In the genomic region with DNA sequence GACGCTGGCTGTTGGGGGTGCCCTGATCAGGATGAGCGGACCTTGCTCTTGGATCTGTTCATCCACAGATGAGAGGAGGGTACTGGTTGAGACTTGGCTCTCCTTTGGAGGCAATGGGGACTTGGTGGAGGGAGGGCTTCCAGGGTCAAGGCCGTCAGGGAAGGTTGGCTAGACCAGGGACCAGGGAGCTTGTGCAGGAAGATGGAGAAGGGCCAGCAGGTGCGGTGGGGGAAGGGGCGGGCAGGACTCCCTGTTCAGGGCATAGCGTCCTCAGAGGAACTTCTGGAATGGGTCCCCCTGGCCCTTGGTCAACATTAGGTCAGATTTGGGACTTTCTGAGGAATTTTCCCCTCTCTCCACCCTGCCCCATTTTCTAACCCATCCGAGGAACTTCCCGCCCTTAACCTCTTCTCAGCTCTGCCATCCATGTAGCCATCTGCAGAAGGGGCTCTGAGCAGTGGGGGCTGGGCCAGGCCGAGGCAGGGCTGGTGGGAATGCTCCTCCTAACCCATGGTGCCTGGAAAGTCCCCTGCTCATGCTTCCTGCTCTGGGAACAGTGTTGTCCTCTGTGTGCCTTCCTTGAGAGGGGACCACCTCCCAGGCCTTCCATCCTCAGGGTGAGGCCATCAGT, we compare ENCODE assay signal across 23 cellular contexts. TPM values are rescaled to one million over a fixed set of nuclear protein-coding genes. Genes with fewer than 3 reads are reported as not detected.
DNase-seq lines count a peak whose midpoint lies in the region; ATAC-seq and TF ChIP-seq lines count a peak whose summit lies in the region.
"Had no signal": no experiment of that assay in that cellular context is flagged by ENCODE, and none has a peak within 500 bp of the region (broad histone marks: within the 10 kb centered on the region; RNA-seq: fewer than 3 reads in every experiment).

No MANE protein-coding gene starts in this region.

- CTCF ChIA-PET in HCT116 (lab: Charles Lee), result no interaction called here
- CTCF ChIA-PET in activated CD4-positive, alpha-beta memory T cell treated with anti-CD3 and anti-CD28 coated beads for 36 hours (lab: Charles Lee), result no interaction called here

- H3K27me3 ChIP-seq in HCT116 (ENCODE audit: insufficient read depth, low read length) (no peaks in the 10 kb centered on the region), ascending aorta (no peaks in the 10 kb centered on the region), muscle layer of duodenum (ENCODE audit: low read depth, low read length) (no peaks in the 10 kb centered on the region), suprapubic skin (no peaks in the 10 kb centered on the region)
- H3K27me3 ChIP-seq: adrenal gland, cardiac muscle cell, hepatocyte had no signal

- no peaks in the 10 kb centered on the region for H3K27me3 Mint-ChIP-seq in activated CD4-positive, alpha-beta memory T cell treated with anti-CD3 and anti-CD28 coated beads for 36 hours

- POLR2A ChIA-PET in HCT116 (lab: Charles Lee), result no interaction called here
- POLR2A ChIA-PET in activated CD4-positive, alpha-beta memory T cell treated with anti-CD3 and anti-CD28 coated beads for 36 hours (lab: Charles Lee), result no interaction called here

- H3K27ac Mint-ChIP-seq in activated CD4-positive, alpha-beta memory T cell treated with anti-CD3 and anti-CD28 coated beads for 36 hours, result no peak overlapping the region
- H3K27ac Mint-ChIP-seq: CD8-positive, alpha-beta T cell; nephron progenitor cell had no signal

- H3K79me2 ChIP-seq in HCT116 (ENCODE audit: insufficient read depth, low read length), result peaks cover 3% of the 10 kb centered on the region; the same call in 1 of the 2 replicates

- H3K9me3 Mint-ChIP-seq in activated CD4-positive, alpha-beta memory T cell treated with anti-CD3 and anti-CD28 coated beads for 36 hours, result no peaks in the 10 kb centered on the region
- H3K9me3 Mint-ChIP-seq: CD8-positive, alpha-beta T cell; nephron progenitor cell had no signal

- BruUV-seq in HCT116 (replicated peaks; lab: Mats Ljungman, UMichigan), result no TSS peak

- DNase-seq in HCT116 (ENCODE audit: low read depth, low spot score) (no peak), ascending aorta (ENCODE audit: low spot score in 2 of 2) (no peak), suprapubic skin (ENCODE audit: low spot score in 2 of 2) (peak in 1 of 2 donors; percentile 72), AG08395 (ENCODE audit: low spot score) (no peak), inferior parietal cortex (ENCODE audit: extremely low spot score) (no peak)
- DNase-seq in activated CD4-positive, alpha-beta memory T cell treated with anti-CD3 and anti-CD28 coated beads for 36 hours, result no peak
- DNase-seq: activated CD4-positive, alpha-beta T cell treated with anti-CD3 and anti-CD28 coated beads for 48 hours; activated effector memory CD4-positive, alpha-beta T cell treated with anti-CD3 and anti-CD28 coated beads, Interleukin-2, amount 50 U/mL, for 16 hours; adrenal gland; CD8-positive, alpha-beta T cell; DMS79 treated with DMSO at 0.1 percent for 48 hours; kidney; mesendoderm; NCI-H446; nephron progenitor cell; RPMI8226; stimulated activated CD4-positive, alpha-beta T cell treated with anti-CD3 and anti-CD28 coated beads, Interleukin-12 subunit alpha, Interleukin-12 subunit beta, amount 100 ng/mL, for 4 hours had no signal

- H3K9me3 ChIP-seq in HCT116 (ENCODE audit: control insufficient read depth in 1 of 2, insufficient read depth in 1 of 2, low read depth in 1 of 2, low read length in 2 of 2) (no peaks in the 10 kb centered on the region), ascending aorta (no peaks in the 10 kb centered on the region), muscle layer of duodenum (ENCODE audit: control insufficient read depth in 1 of 2, low read length in 2 of 2) (no peaks in the 10 kb centered on the region), suprapubic skin (no peaks in the 10 kb centered on the region)
- H3K9me3 ChIP-seq: adrenal gland, prostate gland had no signal

- H3K9me2 ChIP-seq in HCT116 (ENCODE audit: insufficient read depth), result no peaks in the 10 kb centered on the region

- TF ChIP-seq POLR2A in HCT116 (IDR thresholded peaks at IDR 0.05; ENCODE audit: borderline replicate concordance, extremely low read depth, insufficient read depth, insufficient read length) (no peak), suprapubic skin (IDR thresholded peaks at IDR 0.05) (no peak)

- no peak for ATAC-seq in HCT116
- no peak for ATAC-seq in GM21423 (IDR thresholded peaks at IDR 0.05; ENCODE audit: unreplicated experiment)
- ATAC-seq: CD8-positive, alpha-beta T cell had no signal

- no peaks in the 10 kb centered on the region for H4K20me1 ChIP-seq in HCT116 (ENCODE audit: insufficient read depth)

- H3K4me3 ChIP-seq in HCT116 (replicated peaks in 1 of 2; ENCODE audit: low read depth in 1 of 2, low read length in 2 of 2) (no peak overlapping the region), ascending aorta (no peak overlapping the region), muscle layer of duodenum (ENCODE audit: low read depth in 1 of 2, low read length in 2 of 2) (no peak overlapping the region), suprapubic skin (no peak overlapping the region)
- H3K4me3 ChIP-seq: adrenal gland, cardiac muscle cell, hepatocyte, prostate gland had no signal

- no peak for TF ChIP-seq EP300 in suprapubic skin (IDR thresholded peaks at IDR 0.05)

- H3K4me3 Mint-ChIP-seq in activated CD4-positive, alpha-beta memory T cell treated with anti-CD3 and anti-CD28 coated beads for 36 hours, result no peak overlapping the region
- H3K4me3 Mint-ChIP-seq: CD8-positive, alpha-beta T cell; nephron progenitor cell had no signal

- peaks cover 0 to 2% of the 10 kb centered on the region in 2 experiments; a peak in 1 of 4 replicates for H3K36me3 ChIP-seq in HCT116 (ENCODE audit: control insufficient read depth in 1 of 2, insufficient read depth in 2 of 2, low read length in 2 of 2)
- H3K36me3 ChIP-seq in ascending aorta, result peaks cover 15 to 45% of the 10 kb centered on the region in 2 donors
- H3K36me3 ChIP-seq in muscle layer of duodenum (ENCODE audit: control insufficient read depth in 1 of 2, insufficient read depth in 2 of 2, low read length in 2 of 2), result peaks cover 9 to 34% of the 10 kb centered on the region in 2 donors
- H3K36me3 ChIP-seq in suprapubic skin, result peaks cover 26% of the 10 kb centered on the region
- H3K36me3 ChIP-seq: cardiac muscle cell, prostate gland had no signal

- H2AFZ ChIP-seq in HCT116 (ENCODE audit: low read depth, low read length, poor library complexity, severe bottlenecking), result no peak overlapping the region
- H2AFZ ChIP-seq: hepatocyte had no signal

- H3K4me1 ChIP-seq in HCT116 (ENCODE audit: control insufficient read depth in 1 of 2, insufficient read depth in 2 of 2, low read length in 2 of 2) (peaks cover 14 to 36% of the 10 kb centered on the region in 2 experiments), ascending aorta (peaks cover 26 to 53% of the 10 kb centered on the region in 2 donors), muscle layer of duodenum (ENCODE audit: control insufficient read depth in 1 of 2, insufficient read depth in 2 of 2, low read length in 2 of 2) (peaks cover 11 to 23% of the 10 kb centered on the region in 2 donors), suprapubic skin (peaks cover 95% of the 10 kb centered on the region)

- H3K4me2 ChIP-seq in HCT116 (ENCODE audit: low read length), result no peak overlapping the region
- H3K4me2 ChIP-seq: hepatocyte, KMS-11 had no signal

- H3K4me1 Mint-ChIP-seq in activated CD4-positive, alpha-beta memory T cell treated with anti-CD3 and anti-CD28 coated beads for 36 hours (ENCODE audit: low read depth), result no peaks in the 10 kb centered on the region

- no peaks in the 10 kb centered on the region for H3K36me3 Mint-ChIP-seq in activated CD4-positive, alpha-beta memory T cell treated with anti-CD3 and anti-CD28 coated beads for 36 hours
- H3K36me3 Mint-ChIP-seq: CD8-positive, alpha-beta T cell had no signal

- intact Hi-C loops in HCT116 (cut with micrococcal nuclease) (no loop called here), ascending aorta (cut with DNase I) (no loop called here)
- intact Hi-C loops in activated CD4-positive, alpha-beta memory T cell treated with anti-CD3 and anti-CD28 coated beads for 36 hours (cut with micrococcal nuclease), result no loop called here

- 0 out of 2 replicates have a peak overlapping the region, but pooled peaks have one; percentile 1 for H3K9ac ChIP-seq in HCT116 (ENCODE audit: low read length)
- H3K9ac ChIP-seq: KMS-11 had no signal

- WGBS in suprapubic skin, result 61% methylated on average over 9 of the region's 9 CpGs

- TF ChIP-seq CTCF in HCT116 (IDR thresholded peaks at IDR 0.05 in 2 of 3, conservative IDR thresholded peaks at IDR 0.05 in 1 of 3; ENCODE audit: borderline replicate concordance in 1 of 3, insufficient read depth in 1 of 3, low read depth in 2 of 3, low read length in 2 of 3) (no peak), ascending aorta (IDR thresholded peaks at IDR 0.05) (no peak), suprapubic skin (IDR thresholded peaks at IDR 0.05) (no peak)

- RAD21 ChIA-PET in HCT116 (lab: Charles Lee; ENCODE audit: low non-redundant PET in 1 of 2, low total read pairs in 2 of 2, uncharacterized antibody in 2 of 2, unreplicated experiment in 2 of 2), result no interaction called here

- TF ChIP-seq RAD21 in HCT116 (IDR thresholded peaks at IDR 0.05; ENCODE audit: low read depth), result no peak

- H3K27ac ChIP-seq in HCT116 (ENCODE audit: low read depth, low read length) (no peak overlapping the region), ascending aorta (peak overlapping the region; percentile 95 to 97), muscle layer of duodenum (ENCODE audit: low read length) (peak overlapping the region; percentile 41), suprapubic skin (peak overlapping the region; percentile 88)
- H3K27ac ChIP-seq: cardiac muscle cell, hepatocyte, KMS-11 had no signal

TF ChIP-seq in HCT116, 20 proteins besides CTCF, POLR2A, EP300 and RAD21 (continues in another document):
- TF ChIP-seq JUND (IDR thresholded peaks at IDR 0.05), result no peak
- TF ChIP-seq SRF (IDR thresholded peaks at IDR 0.05; ENCODE audit: low read depth), result no peak

RNA-seq across cellular contexts. Expression of a gene that starts 11.5 kb away (rescaled TPM):
- total RNA-seq in HCT116 (2021; ENCODE audit: unreplicated experiment), result 8.3 TPM
- 16.0 and 17.6 TPM in 2 replicates for polyA plus RNA-seq in HCT116 (2012)
- total RNA-seq in ascending aorta, result 53.5 TPM
- total RNA-seq in suprapubic skin, result 10 to 100 TPM; 32.1 to 59.7 (median 49.5) TPM
- total RNA-seq in activated CD4-positive, alpha-beta memory T cell treated with anti-CD3 and anti-CD28 coated beads for 36 hours, result 1 to 10 TPM; 3.0 to 3.2 TPM

RNA-seq across cellular contexts. Expression of a gene that starts 19.2 kb away (rescaled TPM):
- total RNA-seq in HCT116 (2021; ENCODE audit: unreplicated experiment) (79.9 TPM), ascending aorta (159 TPM), suprapubic skin (100 to 1,000 TPM; 139 to 273 (median 180) TPM)
- polyA plus RNA-seq in HCT116 (2012), result 68.6 and 78.4 TPM in 2 replicates
- total RNA-seq in activated CD4-positive, alpha-beta memory T cell treated with anti-CD3 and anti-CD28 coated beads for 36 hours, result 10 to 100 TPM; 71.7 to 72.4 TPM

RNA-seq across cellular contexts. Expression of a gene that starts 33.7 kb away (rescaled TPM):
- total RNA-seq in HCT116 (2021; ENCODE audit: unreplicated experiment), result 29.8 TPM
- 20.1 and 28.7 TPM in 2 replicates for polyA plus RNA-seq in HCT116 (2012)
- 6.7 TPM for total RNA-seq in ascending aorta
- total RNA-seq in suprapubic skin, result 10 to 100 TPM; 12.8 to 31.7 (median 17.5) TPM
- total RNA-seq in activated CD4-positive, alpha-beta memory T cell treated with anti-CD3 and anti-CD28 coated beads for 36 hours, result 10 to 100 TPM; 33.4 to 34.2 TPM

RNA-seq across cellular contexts. Expression of a gene that starts 53.4 kb away (rescaled TPM):
- total RNA-seq in HCT116 (2021; ENCODE audit: unreplicated experiment) (18.1 TPM), ascending aorta (258 TPM), suprapubic skin (10 to 100 TPM; 12.8 to 19.7 (median 14.0) TPM)
- 17.8 and 20.2 TPM in 2 replicates for polyA plus RNA-seq in HCT116 (2012)
- not detected for total RNA-seq in activated CD4-positive, alpha-beta memory T cell treated with anti-CD3 and anti-CD28 coated beads for 36 hours
- total RNA-seq: CD8-positive, alpha-beta T cell had no signal
